Comparison of ENCODE assay signal across 9 cellular contexts in genomic region chr20:31822421-31823330, GRCh38. TPM values are rescaled to one million over a fixed set of nuclear protein-coding genes. Genes with fewer than 3 reads are reported as not detected.
DNase-seq lines count a peak whose midpoint lies in the region; ATAC-seq, FAIRE-seq and TF ChIP-seq lines count a peak whose summit lies in the region.
"Had no signal": no experiment of that assay in that cellular context is flagged by ENCODE, and none has a peak within 500 bp of the region (broad histone marks: within the 10 kb centered on the region; RNA-seq: fewer than 3 reads in every experiment).

No MANE protein-coding gene starts in this region.

- WGBS in thyroid gland, 2 donors, result 1 to 4% methylated on average over 9 to 26 of the region's 29 CpGs

- no peaks in the 10 kb centered on the region for H3K36me3 ChIP-seq in A673 (ENCODE audit: insufficient read depth, low read length, poor library complexity, severe bottlenecking)
- H3K36me3 ChIP-seq in KMS-11 (ENCODE audit: insufficient read depth), result no peaks in the 10 kb centered on the region
- no peaks in the 10 kb centered on the region for H3K36me3 ChIP-seq in thyroid gland

- POLR2A ChIA-PET in A673 (lab: Charles Lee; ENCODE audit: low non-redundant PET), result no interaction called here

- H3K27me3 ChIP-seq in A673 (replicated peaks; ENCODE audit: insufficient read depth, low read depth, low read length, poor library complexity) (no peaks in the 10 kb centered on the region), KMS-11 (ENCODE audit: insufficient read depth, low read depth) (peaks cover 5% of the 10 kb centered on the region; the same call in 1 of the 2 replicates), thyroid gland (no peaks in the 10 kb centered on the region)

- H3K9me3 Mint-ChIP-seq in activated T-helper 1 cell treated with anti-CD3 and anti-CD28 coated beads, Interleukin-12 subunit alpha, Interleukin-12 subunit beta, Interleukin-2, Interleukin-4 antibody, amounts not matched to agents 30 ng/mL and 10 ng/mL and 1 ng/mL, durations not matched to agents 14 hours and 24 hours and 36 hours, result no peaks in the 10 kb centered on the region

- H3K4me1 ChIP-seq in A673 (ENCODE audit: insufficient read depth, low read length, poor library complexity, severe bottlenecking) (peaks cover 9% of the 10 kb centered on the region), KMS-11 (ENCODE audit: low read depth, poor library complexity, severe bottlenecking) (peaks cover 20% of the 10 kb centered on the region), thyroid gland (peaks cover 28 to 38% of the 10 kb centered on the region in 2 donors)

- no peak overlapping the region for H3K27ac Mint-ChIP-seq in activated T-helper 1 cell treated with anti-CD3 and anti-CD28 coated beads, Interleukin-12 subunit alpha, Interleukin-12 subunit beta, Interleukin-2, Interleukin-4 antibody, amounts not matched to agents 30 ng/mL and 10 ng/mL and 1 ng/mL, durations not matched to agents 14 hours and 24 hours and 36 hours

- ATAC-seq in GM18505 (IDR thresholded peaks at IDR 0.05; ENCODE audit: unreplicated experiment), result peak; percentile 79
- peak; percentile 81 for ATAC-seq in omental fat pad (ENCODE audit: low FRiP score)

- H3K4me3 ChIP-seq in A673 (ENCODE audit: low read depth, low read length, poor library complexity, severe bottlenecking) (no peak overlapping the region), KMS-11 (IDR thresholded peaks at IDR 0.05; ENCODE audit: insufficient read depth, low read depth, low read length) (no peak overlapping the region), fibroblast of the aortic adventitia (ENCODE audit: low read depth, low read length) (no peak overlapping the region), thyroid gland (replicated peaks in 1 of 3) (no peak overlapping the region)

- H2AFZ ChIP-seq in KMS-11 (ENCODE audit: low read depth), result peak overlapping the region; percentile 47

- peak; percentile 77 for DNase-seq in A673 (ENCODE audit: low spot score)
- DNase-seq in RCC 7860 (ENCODE audit: low spot score), result peak; percentile 73
- peak; percentile 58 for DNase-seq in activated T-helper 1 cell treated with anti-CD3 and anti-CD28 coated beads, Interleukin-12 subunit alpha, Interleukin-12 subunit beta, Interleukin-2, Interleukin-4 antibody, amounts not matched to agents 30 ng/mL and 10 ng/mL and 1 ng/mL, durations not matched to agents 14 hours and 24 hours and 36 hours (ENCODE audit: low spot score)
- peak; percentile 72 for DNase-seq in fibroblast of the aortic adventitia (ENCODE audit: low read depth)
- DNase-seq in omental fat pad (ENCODE audit: low spot score), result peak; percentile 72
- peak; percentile 98 for DNase-seq in thyroid gland

- FAIRE-seq in RCC 7860 (lab: Jason Lieb, UNC), result no peak

- peak overlapping the region; percentile 56 for H3K4me2 ChIP-seq in KMS-11

- peaks cover 1% of the 10 kb centered on the region for H3K27me3 Mint-ChIP-seq in activated T-helper 1 cell treated with anti-CD3 and anti-CD28 coated beads, Interleukin-12 subunit alpha, Interleukin-12 subunit beta, Interleukin-2, Interleukin-4 antibody, amounts not matched to agents 30 ng/mL and 10 ng/mL and 1 ng/mL, durations not matched to agents 14 hours and 24 hours and 36 hours (ENCODE audit: insufficient read depth)

- no peaks in the 10 kb centered on the region for H3K79me2 ChIP-seq in KMS-11 (ENCODE audit: insufficient read depth, low read depth)

- H3K4me3 Mint-ChIP-seq in activated T-helper 1 cell treated with anti-CD3 and anti-CD28 coated beads, Interleukin-12 subunit alpha, Interleukin-12 subunit beta, Interleukin-2, Interleukin-4 antibody, amounts not matched to agents 30 ng/mL and 10 ng/mL and 1 ng/mL, durations not matched to agents 14 hours and 24 hours and 36 hours, result no peak overlapping the region

- H3K9ac ChIP-seq in KMS-11, result no peak overlapping the region

- H3K9me3 ChIP-seq in A673 (ENCODE audit: low read depth, low read length, poor library complexity, severe bottlenecking) (no peaks in the 10 kb centered on the region), thyroid gland (no peaks in the 10 kb centered on the region)

- CTCF ChIA-PET in A673 (lab: Charles Lee), result interaction anchor here (0.6 to 2.2 kb wide), 3 partner anchors 24 to 269 kb away, joined by 4 to 11 read pairs (median 4); no protein-coding TSS in a partner anchor

- no peak overlapping the region for H3K27ac ChIP-seq in A673 (ENCODE audit: low read depth, low read length, poor library complexity, severe bottlenecking)
- no peak overlapping the region for H3K27ac ChIP-seq in KMS-11
- H3K27ac ChIP-seq in thyroid gland, result peak overlapping the region; percentile 17 to 64 (median 56)
- H3K27ac ChIP-seq: skin epidermis had no signal

- H3K36me3 Mint-ChIP-seq in activated T-helper 1 cell treated with anti-CD3 and anti-CD28 coated beads, Interleukin-12 subunit alpha, Interleukin-12 subunit beta, Interleukin-2, Interleukin-4 antibody, amounts not matched to agents 30 ng/mL and 10 ng/mL and 1 ng/mL, durations not matched to agents 14 hours and 24 hours and 36 hours (ENCODE audit: low read depth), result no peaks in the 10 kb centered on the region

- TF ChIP-seq POLR2A in GM18505 (IDR thresholded peaks at IDR 0.05; ENCODE audit: borderline replicate concordance, extremely low read depth, insufficient read depth, insufficient read length), result no peak
- TF ChIP-seq POLR2A in thyroid gland (IDR thresholded peaks at IDR 0.05), result no peak

- intact Hi-C loops in A673 (cut with micrococcal nuclease; ENCODE audit: unreplicated experiment), result loop anchor here (1.0 to 10.0 kb wide), 4 partner anchors 24 to 832 kb away; no protein-coding TSS in a partner anchor
- intact Hi-C loops in activated T-helper 1 cell treated with anti-CD3 and anti-CD28 coated beads, Interleukin-12 subunit alpha, Interleukin-12 subunit beta, Interleukin-2, Interleukin-4 antibody, amounts not matched to agents 30 ng/mL and 10 ng/mL and 1 ng/mL, durations not matched to agents 14 hours and 24 hours and 36 hours (cut with micrococcal nuclease), result loop anchor here (1.0 kb wide), 4 partner anchors 24 to 270 kb away; partner anchors contain the start of gene PDRG1
- intact Hi-C loops in thyroid gland (cut with DNase I), result loop anchor here (10.0 kb wide), 3 partner anchors 168 to 272 kb away; no protein-coding TSS in a partner anchor

- H4K20me1 ChIP-seq in KMS-11 (ENCODE audit: insufficient read depth), result no peaks in the 10 kb centered on the region

- peak; percentile 99 for TF ChIP-seq CTCF in A673 (conservative IDR thresholded peaks at IDR 0.05; ENCODE audit: low read depth, low read length)
- TF ChIP-seq CTCF in KMS-11 (conservative IDR thresholded peaks at IDR 0.05; ENCODE audit: low read depth, low read length), result peak; percentile 100
- TF ChIP-seq CTCF in fibroblast of the aortic adventitia (IDR thresholded peaks at IDR 0.05; ENCODE audit: insufficient read depth, low read length), result peak; percentile 98
- peak in 2 of 3 donors; percentile 62 to 96 for TF ChIP-seq CTCF in omental fat pad (IDR thresholded peaks at IDR 0.05)
- TF ChIP-seq CTCF in thyroid gland (IDR thresholded peaks at IDR 0.05), result peak; percentile 98 to 99 (median 98)

- BruUV-seq in A673 (replicated peaks; lab: Mats Ljungman, UMichigan), result no TSS peak

- H3K4me1 Mint-ChIP-seq in activated T-helper 1 cell treated with anti-CD3 and anti-CD28 coated beads, Interleukin-12 subunit alpha, Interleukin-12 subunit beta, Interleukin-2, Interleukin-4 antibody, amounts not matched to agents 30 ng/mL and 10 ng/mL and 1 ng/mL, durations not matched to agents 14 hours and 24 hours and 36 hours (ENCODE audit: low read depth), result no peaks in the 10 kb centered on the region

RNA-seq across cellular contexts. Expression of gene MYLK2, which starts 3.5 kb away (rescaled TPM):
- total RNA-seq in A673 (2021), result 1.2 and 1.3 TPM in 2 replicates
- 0.29 and 0.44 TPM in 2 replicates for total RNA-seq in activated T-helper 1 cell treated with anti-CD3 and anti-CD28 coated beads, Interleukin-12 subunit alpha, Interleukin-12 subunit beta, Interleukin-2, Interleukin-4 antibody, amounts not matched to agents 30 ng/mL and 10 ng/mL and 1 ng/mL, durations not matched to agents 14 hours and 24 hours and 36 hours
- 0.18 TPM in 1 of 2 replicates, not detected in the other for total RNA-seq in fibroblast of the aortic adventitia (ENCODE audit: low replicate concordance)
- under 1 TPM in 1 of 4 donors, not detected in 3; 0.12 TPM for total RNA-seq in omental fat pad
- under 1 TPM in 2 of 4 donors, not detected in 2; 0.22 to 0.83 TPM for total RNA-seq in thyroid gland

RNA-seq across cellular contexts. Expression of gene FOXS1, which starts 22.7 kb away (rescaled TPM):
- total RNA-seq in A673 (2021) (not detected in 2 replicates), fibroblast of the aortic adventitia (ENCODE audit: low replicate concordance) (2.3 TPM in 1 of 2 replicates, not detected in the other), omental fat pad (1 to 10 TPM in 1 of 4 donors, under 1 TPM in 2, not detected in 1; 0.48 to 1.3 (median 0.63) TPM), thyroid gland (1 to 10 TPM in 1 of 4 donors, under 1 TPM in 1, not detected in 2; 0.44 to 1.0 TPM)
- total RNA-seq in activated T-helper 1 cell treated with anti-CD3 and anti-CD28 coated beads, Interleukin-12 subunit alpha, Interleukin-12 subunit beta, Interleukin-2, Interleukin-4 antibody, amounts not matched to agents 30 ng/mL and 10 ng/mL and 1 ng/mL, durations not matched to agents 14 hours and 24 hours and 36 hours, result not detected in 2 replicates

RNA-seq across cellular contexts. Expression of gene DUSP15, which starts 47.7 kb away (rescaled TPM):
- total RNA-seq in A673 (2021) (0.31 TPM in 1 of 2 replicates, not detected in the other), fibroblast of the aortic adventitia (ENCODE audit: low replicate concordance) (9.9 TPM in 1 of 2 replicates, not detected in the other), omental fat pad (1 to 10 TPM in 1 of 4 donors, under 1 TPM in 2, not detected in 1; 0.84 to 3.7 (median 0.96) TPM), thyroid gland (1 to 10 TPM; 5.4 to 9.1 (median 7.0) TPM)
- not detected in 2 replicates for total RNA-seq in activated T-helper 1 cell treated with anti-CD3 and anti-CD28 coated beads, Interleukin-12 subunit alpha, Interleukin-12 subunit beta, Interleukin-2, Interleukin-4 antibody, amounts not matched to agents 30 ng/mL and 10 ng/mL and 1 ng/mL, durations not matched to agents 14 hours and 24 hours and 36 hours

RNA-seq across cellular contexts. Expression of gene TTLL9, which starts 47.8 kb away (rescaled TPM):
- total RNA-seq in A673 (2021) (not detected in 2 replicates), fibroblast of the aortic adventitia (ENCODE audit: low replicate concordance) (0.09 and 0.41 TPM in 2 replicates), omental fat pad (1 to 10 TPM in 1 of 4 donors, under 1 TPM in 3; 0.24 to 1.4 (median 0.28) TPM), thyroid gland (1 to 10 TPM in 3 of 4 donors, under 1 TPM in 1; 0.40 to 1.5 (median 1.2) TPM)
- total RNA-seq in activated T-helper 1 cell treated with anti-CD3 and anti-CD28 coated beads, Interleukin-12 subunit alpha, Interleukin-12 subunit beta, Interleukin-2, Interleukin-4 antibody, amounts not matched to agents 30 ng/mL and 10 ng/mL and 1 ng/mL, durations not matched to agents 14 hours and 24 hours and 36 hours, result not detected in 2 replicates

Comparison
In these comparisons a context has a peak if more than half of its experiments do, and no peak if none do; other contexts are left out.
1. H3K27ac ChIP-seq: peak in thyroid gland (3 of 3); none in A673 (single experiment) and KMS-11 (single experiment).
2. Peak in every context shown above with its lines, with median percentiles within 50 percentile points of each other: DNase-seq and CTCF ChIP-seq.